ENCODE assay signal across 8 cellular contexts in the genomic region with DNA sequence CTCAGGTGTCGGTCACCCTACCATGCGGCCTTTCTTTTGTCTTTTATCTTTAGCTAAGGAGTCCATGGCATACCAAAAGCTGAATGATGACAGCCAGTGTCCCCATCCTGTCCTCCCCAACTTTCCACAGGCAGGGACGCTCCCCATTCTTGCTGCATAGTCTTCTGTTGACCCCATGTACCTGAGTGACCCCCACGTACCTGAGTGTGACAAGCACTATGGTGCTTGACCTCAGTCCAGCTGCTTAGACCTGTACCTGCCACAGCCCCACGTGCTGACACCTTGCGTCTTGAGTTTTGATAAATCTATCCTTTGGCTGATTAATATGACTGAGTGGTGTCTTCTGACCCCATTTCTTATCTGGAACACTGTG. TPM values are rescaled to one million over a fixed set of nuclear protein-coding genes. Genes with fewer than 3 reads are reported as not detected.
A peak's percentile ranks its signal among the peaks of the same experiment; 100 is the strongest.
DNase-seq lines count a peak whose midpoint lies in the region; ATAC-seq, FAIRE-seq and TF ChIP-seq lines count a peak whose summit lies in the region.

No MANE protein-coding gene starts in this region.

- ATAC-seq in GM23338 = no peak
- ATAC-seq in GM18868 (IDR thresholded peaks at IDR 0.05; ENCODE audit: unreplicated experiment) = no peak

- H2AFZ ChIP-seq in GM23338 = no peak overlapping the region

- DNase-seq in GM23338 (ENCODE audit: low spot score) = no peak
- DNase-seq in kidney = no peak
- DNase-seq in foreskin melanocyte = no peak
- DNase-seq in anterior cingulate cortex (lab: John Stamatoyannopoulos, UW) = no peak
- no peak for DNase-seq in COLO668 (lab: John Stamatoyannopoulos, UW; ENCODE audit: unreplicated experiment)

- peaks cover 100% of the 10 kb centered on the region for H3K79me2 ChIP-seq in GM23338 (replicated peaks; ENCODE audit: insufficient read depth)

- no peaks in the 10 kb centered on the region; the same call in 2 of the 3 replicates for H3K9me3 Mint-ChIP-seq in GM23338

- no peak overlapping the region for H3K9ac ChIP-seq in kidney (ENCODE audit: low read length in 2 of 2)
- H3K9ac ChIP-seq in stomach smooth muscle (ENCODE audit: low read length in 2 of 2) = no peak overlapping the region

- H4K20me1 ChIP-seq in GM23338 (replicated peaks; ENCODE audit: insufficient read depth) = peaks cover 42% of the 10 kb centered on the region

- H3K4me1 ChIP-seq in GM23338 (ENCODE audit: insufficient read depth) (peaks cover 25% of the 10 kb centered on the region), kidney (ENCODE audit: control insufficient read depth in 1 of 2, insufficient read depth in 1 of 2, low read depth in 1 of 2, low read length in 2 of 2) (peaks cover 29 to 38% of the 10 kb centered on the region in 2 donors), stomach smooth muscle (ENCODE audit: control insufficient read depth, insufficient read depth, low read length) (peaks cover 74% of the 10 kb centered on the region)

- H3K27ac Mint-ChIP-seq in GM23338 = no peak overlapping the region

- H3K36me3 Mint-ChIP-seq in GM23338 (ENCODE audit: low read depth) = peaks cover 20% of the 10 kb centered on the region

- H3K4me1 Mint-ChIP-seq in GM23338 = peaks cover 46% of the 10 kb centered on the region

- H3K4me2 ChIP-seq in GM23338 = no peak overlapping the region

- H3K27me3 ChIP-seq in GM23338 (ENCODE audit: insufficient read depth) = no peaks in the 10 kb centered on the region
- no peaks in the 10 kb centered on the region for H3K27me3 ChIP-seq in stomach smooth muscle (ENCODE audit: control insufficient read depth in 1 of 2, insufficient read depth in 2 of 2, low read length in 2 of 2)

- H3K4me3 ChIP-seq in GM23338 (no peak overlapping the region), kidney (ENCODE audit: low read length in 2 of 2) (no peak overlapping the region), stomach smooth muscle (ENCODE audit: low read length in 2 of 2) (no peak overlapping the region)

- 0 out of 2 replicates have a peak overlapping the region, but pooled peaks have one; percentile 81 for H3K27ac ChIP-seq in GM23338 (ENCODE audit: low read depth)
- H3K27ac ChIP-seq in VCaP = peak overlapping the region; percentile 90; the same call in 1 of the 2 replicates
- H3K27ac ChIP-seq in kidney (ENCODE audit: low read depth in 2 of 2, low read length in 2 of 2) = peak overlapping the region; percentile 29 to 90
- H3K27ac ChIP-seq in stomach smooth muscle (ENCODE audit: low read length) = peak overlapping the region; percentile 69

- H3K27me3 Mint-ChIP-seq in GM23338 (ENCODE audit: insufficient read depth, low read depth, poor library complexity) = peaks cover 11% of the 10 kb centered on the region

- H3K4me3 Mint-ChIP-seq in GM23338 = no peak overlapping the region

- peaks cover 30% of the 10 kb centered on the region for H3F3A ChIP-seq in GM23338 (replicated peaks; ENCODE audit: low read depth)

- H3K9me2 ChIP-seq in GM23338 (ENCODE audit: insufficient read depth) = 0 out of 2 replicates have a peak, but pooled peaks cover 12% of the 10 kb centered on the region

- no peak for FAIRE-seq in kidney (lab: Jason Lieb, UNC)

- H3K36me3 ChIP-seq in GM23338 (ENCODE audit: insufficient read depth) (no peaks in the 10 kb centered on the region), kidney (ENCODE audit: control insufficient read depth in 1 of 2, insufficient read depth in 2 of 2, low read length in 2 of 2) (no peaks in the 10 kb centered on the region), stomach smooth muscle (ENCODE audit: control insufficient read depth in 2 of 2, insufficient read depth in 2 of 2, low read length in 2 of 2) (peaks cover 4 to 6% of the 10 kb centered on the region in 2 donors)

- TF ChIP-seq CTCF in GM23338 (conservative IDR thresholded peaks at IDR 0.05; ENCODE audit: low read depth in 2 of 2) (no peak), VCaP (conservative IDR thresholded peaks at IDR 0.05) (no peak), kidney (IDR thresholded peaks at IDR 0.05; ENCODE audit: borderline replicate concordance, extremely low read depth, insufficient read depth) (no peak)

- intact Hi-C loops in kidney (cut with DNase I) = no loop called here

- peaks cover 0 to 9% of the 10 kb centered on the region in 2 donors for H3K9me3 ChIP-seq in kidney (ENCODE audit: control insufficient read depth in 1 of 2, low read length in 2 of 2)
- H3K9me3 ChIP-seq in stomach smooth muscle (ENCODE audit: control insufficient read depth in 2 of 2, low read length in 2 of 2) = peaks cover 0 to 4% of the 10 kb centered on the region in 2 donors

TF ChIP-seq in GM23338, 12 proteins besides CTCF, POLR2A, EP300 and RAD21 (continues in another document):
- no peak for TF ChIP-seq ZNF331 (CRISPR knock-in tag; IDR thresholded peaks at IDR 0.05; ENCODE audit: low read depth)
- no peak for TF ChIP-seq NANOG (IDR thresholded peaks at IDR 0.05; ENCODE audit: borderline replicate concordance)
- TF ChIP-seq CREB1 (CRISPR knock-in tag; IDR thresholded peaks at IDR 0.05; ENCODE audit: low read depth) = no peak
- TF ChIP-seq ZNF462 (CRISPR knock-in tag; IDR thresholded peaks at IDR 0.05) = no peak
- no peak for TF ChIP-seq ZNF114 (CRISPR knock-in tag; IDR thresholded peaks at IDR 0.05)
- TF ChIP-seq, protein P1, sequence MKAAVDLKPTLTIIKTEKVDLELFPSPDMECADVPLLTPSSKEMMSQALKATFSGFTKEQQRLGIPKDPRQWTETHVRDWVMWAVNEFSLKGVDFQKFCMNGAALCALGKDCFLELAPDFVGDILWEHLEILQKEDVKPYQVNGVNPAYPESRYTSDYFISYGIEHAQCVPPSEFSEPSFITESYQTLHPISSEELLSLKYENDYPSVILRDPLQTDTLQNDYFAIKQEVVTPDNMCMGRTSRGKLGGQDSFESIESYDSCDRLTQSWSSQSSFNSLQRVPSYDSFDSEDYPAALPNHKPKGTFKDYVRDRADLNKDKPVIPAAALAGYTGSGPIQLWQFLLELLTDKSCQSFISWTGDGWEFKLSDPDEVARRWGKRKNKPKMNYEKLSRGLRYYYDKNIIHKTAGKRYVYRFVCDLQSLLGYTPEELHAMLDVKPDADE (IDR thresholded peaks at IDR 0.05) = no peak
- no peak for TF ChIP-seq POLR2AphosphoS5 (IDR thresholded peaks at IDR 0.05; ENCODE audit: low read depth)

RNA-seq across cellular contexts. Expression of gene SKI, which starts 26.9 kb away (rescaled TPM):
- total RNA-seq in GM23338 (2014; rRNA removed; shearing (Covaris generic)) = 62.8 and 66.8 TPM in 2 replicates
- polyA plus RNA-seq in GM23338 (2016; fragmentation: Nextera tagmentation; extraction: Ambion mirVana) = 9.3 and 10.4 TPM in 2 replicates
- total RNA-seq in kidney = 78.6 TPM
- polyA plus RNA-seq in kidney (ENCODE audit: insufficient read depth, low read depth, low replicate concordance) = 9.2 TPM
